Comparison of ENCODE assay signal across 33 cellular contexts in the genomic region with DNA sequence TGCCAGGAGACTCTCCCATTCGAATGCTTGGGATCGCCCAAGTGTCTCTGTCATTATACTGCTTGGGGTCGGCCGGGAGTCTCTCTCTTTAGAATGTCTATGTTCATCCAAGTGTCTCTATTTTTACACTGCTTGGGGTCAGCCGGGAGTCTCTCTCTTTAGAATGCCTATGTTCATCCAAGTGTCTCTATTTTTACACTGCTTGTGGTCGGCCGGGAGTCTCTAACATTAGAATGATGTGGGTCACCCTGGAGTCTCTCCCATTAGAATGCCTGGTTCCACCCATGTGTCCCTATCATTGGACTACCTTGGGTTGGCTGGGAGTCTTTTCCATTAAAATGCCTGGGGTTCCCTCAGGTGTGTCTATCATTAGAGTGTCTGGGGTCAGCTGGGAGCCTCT.
"Had no signal": no experiment of that assay in that cellular context is flagged by ENCODE, and none has a peak within 500 bp of the region (broad histone marks: within the 10 kb centered on the region; RNA-seq: fewer than 3 reads in every experiment).

No MANE protein-coding gene starts in this region.

- H3K27me3 ChIP-seq: ascending aorta, breast epithelium, cardiac muscle cell, colonic mucosa, heart left ventricle had no signal

- DNase-seq: activated B cell treated with CpG ODN at 0.5 μM for 24 hours; activated CD4-positive, alpha-beta T cell treated with anti-CD3 and anti-CD28 coated beads for 48 hours; activated CD4-positive, alpha-beta T cell treated with anti-CD3 and anti-CD28 coated beads, Interleukin-2, amount 50 U/mL, for 1 hour; activated CD4-positive, alpha-beta T cell treated with anti-CD3 and anti-CD28 coated beads, Interleukin-2, amount 50 U/mL, for 48 hours; activated CD8-positive, alpha-beta T cell treated with anti-CD3 and anti-CD28 coated beads for 36 hours; activated gamma-delta T cell; activated naive CD4-positive, alpha-beta T cell; activated naive CD4-positive, alpha-beta T cell treated with anti-CD3 and anti-CD28 coated beads, Interleukin-2, amount 10 ng/mL, durations not matched to agents 7 days and 5 days; activated naive CD8-positive, alpha-beta T cell treated with anti-CD3 and anti-CD28 coated beads, Interleukin-2, amount 10 ng/mL, durations not matched to agents 7 days and 5 days; activated T-cell treated with anti-CD3 and anti-CD28 coated beads, Interleukin-2, amount 50 U/mL, for 1 hour; activated T-cell treated with anti-CD3 and anti-CD28 coated beads, Interleukin-2, amount 50 U/mL, for 72 hours; central memory CD4-positive, alpha-beta T cell; cerebellar nuclear complex; colonic mucosa; dorsolateral prefrontal cortex; effector memory CD4-positive, alpha-beta T cell; endodermal cell; foreskin fibroblast; glutamatergic neuron; heart left ventricle; T-helper 1 cell; T-helper 17 cell; T1000; WERI-Rb-1 had no signal

- H3K27ac ChIP-seq: ascending aorta, breast epithelium, cardiac muscle cell, colonic mucosa, dorsolateral prefrontal cortex, heart left ventricle, WERI-Rb-1 had no signal

- H3K36me3 Mint-ChIP-seq: activated naive CD4-positive, alpha-beta T cell treated with anti-CD3 and anti-CD28 coated beads, Interleukin-2, amount 10 ng/mL, durations not matched to agents 7 days and 5 days; activated naive CD8-positive, alpha-beta T cell treated with anti-CD3 and anti-CD28 coated beads, Interleukin-2, amount 10 ng/mL, durations not matched to agents 7 days and 5 days; brain had no signal

- H3K4me3 Mint-ChIP-seq: activated B cell treated with CpG ODN at 0.5 μM for 24 hours; activated CD8-positive, alpha-beta T cell treated with anti-CD3 and anti-CD28 coated beads for 36 hours; activated naive CD4-positive, alpha-beta T cell treated with anti-CD3 and anti-CD28 coated beads, Interleukin-2, amount 10 ng/mL, durations not matched to agents 7 days and 5 days; activated naive CD8-positive, alpha-beta T cell treated with anti-CD3 and anti-CD28 coated beads, Interleukin-2, amount 10 ng/mL, durations not matched to agents 7 days and 5 days; activated T-cell treated with anti-CD3 and anti-CD28 coated beads, Interleukin-2, amount 50 U/mL, for 72 hours; brain; dendritic cell treated with granulocyte-macrophage colony-stimulating factor and Interleukin-4, amounts not matched to agents 40 ng/mL and 50 ng/mL, for 4 days; endodermal cell; T-helper 17 cell; T-helper 2 cell treated with Interferon-gamma antibody and Interleukin-4, amounts not matched to agents 5 μg/mL and 100 μg/mL, for 36 hours had no signal

- H3K4me1 Mint-ChIP-seq: activated B cell treated with CpG ODN at 0.5 μM for 24 hours; activated naive CD4-positive, alpha-beta T cell treated with anti-CD3 and anti-CD28 coated beads, Interleukin-2, amount 10 ng/mL, durations not matched to agents 7 days and 5 days; activated naive CD8-positive, alpha-beta T cell treated with anti-CD3 and anti-CD28 coated beads, Interleukin-2, amount 10 ng/mL, durations not matched to agents 7 days and 5 days; brain; endodermal cell; T-helper 17 cell had no signal

- ATAC-seq: activated CD4-positive, CD25-positive, alpha-beta regulatory T cell treated with anti-CD3 and anti-CD28 coated beads, Interleukin-2, amount 50 U/mL, for 24 hours; activated CD8-positive, alpha-beta T cell treated with anti-CD3 and anti-CD28 coated beads for 36 hours; activated naive CD4-positive, alpha-beta T cell treated with anti-CD3 and anti-CD28 coated beads, Interleukin-2, amount 50 U/mL, for 72 hours; activated T-cell treated with anti-CD3 and anti-CD28 coated beads, Interleukin-2, amount 50 U/mL, for 72 hours; esophagus mucosa; T-helper 17 cell had no signal

- H3K27me3 Mint-ChIP-seq: activated B cell treated with CpG ODN at 0.5 μM for 24 hours; activated CD8-positive, alpha-beta T cell treated with anti-CD3 and anti-CD28 coated beads for 36 hours; activated naive CD4-positive, alpha-beta T cell treated with anti-CD3 and anti-CD28 coated beads, Interleukin-2, amount 10 ng/mL, durations not matched to agents 7 days and 5 days; activated naive CD8-positive, alpha-beta T cell treated with anti-CD3 and anti-CD28 coated beads, Interleukin-2, amount 10 ng/mL, durations not matched to agents 7 days and 5 days; brain; dendritic cell treated with granulocyte-macrophage colony-stimulating factor and Interleukin-4, amounts not matched to agents 40 ng/mL and 50 ng/mL, for 4 days; T-helper 17 cell had no signal

- H3K4me3 ChIP-seq: ascending aorta, breast epithelium, cardiac muscle cell, colonic mucosa, dorsolateral prefrontal cortex, heart left ventricle had no signal

- H3K27ac Mint-ChIP-seq: activated B cell treated with CpG ODN at 0.5 μM for 24 hours; activated CD8-positive, alpha-beta T cell treated with anti-CD3 and anti-CD28 coated beads for 36 hours; activated naive CD4-positive, alpha-beta T cell treated with anti-CD3 and anti-CD28 coated beads, Interleukin-2, amount 10 ng/mL, durations not matched to agents 7 days and 5 days; activated naive CD4-positive, alpha-beta T cell treated with anti-CD3 and anti-CD28 coated beads, Interleukin-2, amount 50 U/mL, for 72 hours; activated naive CD8-positive, alpha-beta T cell treated with anti-CD3 and anti-CD28 coated beads, Interleukin-2, amount 10 ng/mL, durations not matched to agents 7 days and 5 days; activated T-cell treated with anti-CD3 and anti-CD28 coated beads, Interleukin-2, amount 50 U/mL, for 72 hours; brain; dendritic cell treated with granulocyte-macrophage colony-stimulating factor and Interleukin-4, amounts not matched to agents 40 ng/mL and 50 ng/mL, for 4 days; endodermal cell; T-helper 17 cell; T-helper 2 cell treated with Interferon-gamma antibody and Interleukin-4, amounts not matched to agents 5 μg/mL and 100 μg/mL, for 36 hours had no signal

- H3K36me3 ChIP-seq: ascending aorta, breast epithelium, cardiac muscle cell, colonic mucosa, heart left ventricle, WERI-Rb-1 had no signal

- H3K4me1 ChIP-seq: ascending aorta, breast epithelium, colonic mucosa had no signal

- H3K9me3 ChIP-seq: colonic mucosa had no signal
